Comparison of ENCODE assay signal across 8 cellular contexts in the genomic region with DNA sequence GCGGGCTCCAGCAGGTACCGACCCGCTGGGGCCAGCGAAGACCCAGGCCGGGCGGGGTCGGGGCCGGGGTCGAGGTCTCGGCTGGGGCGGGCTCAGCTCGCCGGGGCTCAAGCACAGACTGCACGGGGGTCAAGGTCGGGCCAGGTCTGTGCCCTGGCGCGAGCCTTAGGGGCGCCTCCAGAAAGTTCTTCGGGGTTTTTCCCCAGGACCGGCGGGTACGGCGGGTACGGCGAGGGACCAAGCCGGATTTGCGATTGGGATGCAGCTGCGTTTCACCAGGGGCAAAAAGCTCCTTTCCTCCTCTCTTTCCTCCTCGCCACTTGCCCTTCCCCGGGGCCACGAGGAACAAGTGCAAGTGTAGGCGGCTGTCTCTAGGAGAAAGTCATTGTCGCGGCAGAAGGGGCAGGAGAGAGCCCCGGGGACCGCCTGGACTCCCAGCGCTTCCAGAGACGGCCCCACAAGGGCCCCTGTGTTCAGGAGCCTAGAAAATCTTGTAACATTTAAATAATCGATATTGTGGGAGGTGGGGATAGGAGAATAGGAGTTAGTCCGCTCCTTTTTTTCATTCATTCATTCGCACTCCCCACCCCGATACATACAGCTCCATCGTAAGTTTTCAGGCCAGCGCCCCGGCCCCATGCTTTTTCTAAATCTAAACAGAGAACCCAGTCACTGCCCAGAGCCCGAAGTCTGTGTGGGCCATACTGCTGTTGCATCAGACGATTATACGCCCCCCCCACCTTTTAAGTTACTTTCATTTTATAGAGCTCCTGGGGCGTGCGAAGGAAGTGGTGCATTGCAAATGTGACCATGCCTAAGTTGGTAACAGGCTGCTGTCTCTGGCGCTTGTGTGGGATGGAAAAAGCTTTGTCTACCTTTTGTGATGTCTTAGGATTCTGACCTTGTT. TPM values are rescaled to one million over a fixed set of nuclear protein-coding genes. Genes with fewer than 3 reads are reported as not detected.
DNase-seq lines count a peak whose midpoint lies in the region; ATAC-seq, FAIRE-seq and TF ChIP-seq lines count a peak whose summit lies in the region.

No MANE protein-coding gene starts in this region.

- no CpG with 5 or more reads among the region's 51 CpGs for WGBS in iPS DF 6.9 (ENCODE audit: insufficient coverage, insufficient read length)
- 0 to 2% (median 1%) methylated on average over 41 to 51 of the region's 51 CpGs for WGBS in small intestine, 3 donors

- peak overlapping the region; percentile 99 for H3K27ac Mint-ChIP-seq in activated naive CD8-positive, alpha-beta T cell treated with anti-CD3 and anti-CD28 coated beads, Interleukin-2, amount 10 ng/mL, durations not matched to agents 7 days and 5 days

- peak overlapping the region; percentile 89 for H3K4me2 ChIP-seq in MM.1S (ENCODE audit: low read depth, low read length)

- H3K9me2 ChIP-seq in MM.1S (replicated peaks; ENCODE audit: insufficient read depth, low read length): no peaks in the 10 kb centered on the region

- H2AFZ ChIP-seq in MM.1S (ENCODE audit: low read length): peak overlapping the region; percentile 70

- FAIRE-seq in small intestine (lab: Jason Lieb, UNC): no peak

- H3K4me3 ChIP-seq in MM.1S (ENCODE audit: low read length) (peak overlapping the region; percentile 73), iPS DF 6.9 (ENCODE audit: low read length) (peak overlapping the region; percentile 57), small intestine (ENCODE audit: low read depth in 1 of 2, low read length in 2 of 2) (peak overlapping the region; percentile 82 to 94)

- H3K9me3 ChIP-seq in MM.1S (replicated peaks; ENCODE audit: insufficient read depth, low read length): no peaks in the 10 kb centered on the region
- no peaks in the 10 kb centered on the region for H3K9me3 ChIP-seq in iPS DF 6.9 (ENCODE audit: control insufficient read depth, insufficient read depth, low read length)
- H3K9me3 ChIP-seq in small intestine (ENCODE audit: control insufficient read depth, low read depth): no peaks in the 10 kb centered on the region

- peaks cover 20% of the 10 kb centered on the region for H3K36me3 Mint-ChIP-seq in activated naive CD8-positive, alpha-beta T cell treated with anti-CD3 and anti-CD28 coated beads, Interleukin-2, amount 10 ng/mL, durations not matched to agents 7 days and 5 days

- no peak for TF ChIP-seq CTCF in MM.1S (IDR thresholded peaks at IDR 0.05; ENCODE audit: low read length)

- H3K27me3 ChIP-seq in MM.1S (replicated peaks; ENCODE audit: insufficient read depth, low read length) (no peaks in the 10 kb centered on the region), iPS DF 6.9 (ENCODE audit: control insufficient read depth, insufficient read depth, low read length) (no peaks in the 10 kb centered on the region), small intestine (ENCODE audit: control insufficient read depth in 2 of 2, insufficient read depth in 2 of 2, low read length in 2 of 2) (no peaks in the 10 kb centered on the region)

- H3K79me2 ChIP-seq in MM.1S (ENCODE audit: low read length): no peaks in the 10 kb centered on the region; the same call in 1 of the 2 replicates

- H3K36me3 ChIP-seq in MM.1S (replicated peaks; ENCODE audit: insufficient read depth, low read length) (no peaks in the 10 kb centered on the region), iPS DF 6.9 (ENCODE audit: control insufficient read depth, insufficient read depth, low read length) (peaks cover 5% of the 10 kb centered on the region; the same call in 1 of the 2 replicates), small intestine (ENCODE audit: control insufficient read depth in 2 of 2, insufficient read depth in 2 of 2, low read length in 2 of 2) (no peaks in the 10 kb centered on the region)

- POLR2A ChIA-PET in activated naive CD8-positive, alpha-beta T cell treated with anti-CD3 and anti-CD28 coated beads, Interleukin-2, amount 10 ng/mL, durations not matched to agents 7 days and 5 days (lab: Charles Lee): interaction anchor here (0.8 to 4.2 kb wide), 11 partner anchors 9 to 64 kb away, joined by 3 to 52 read pairs (median 5); no protein-coding TSS in a partner anchor

- H3K4me3 Mint-ChIP-seq in activated naive CD8-positive, alpha-beta T cell treated with anti-CD3 and anti-CD28 coated beads, Interleukin-2, amount 10 ng/mL, durations not matched to agents 7 days and 5 days: peak overlapping the region; percentile 99

- peak; percentile 83 for DNase-seq in GF-D8 (lab: John Stamatoyannopoulos, UW)
- DNase-seq in H4 (ENCODE audit: low spot score): peak; percentile 90
- peak; percentile 68 for DNase-seq in MM.1S
- peak; percentile 63 for DNase-seq in activated naive CD8-positive, alpha-beta T cell treated with anti-CD3 and anti-CD28 coated beads, Interleukin-2, amount 10 ng/mL, durations not matched to agents 7 days and 5 days
- no peak for DNase-seq in iPS DF 6.9 (ENCODE audit: low read depth, low spot score)
- DNase-seq in small intestine: peak; percentile 81
- DNase-seq in caudate nucleus (lab: John Stamatoyannopoulos, UW): no peak

- peak; percentile 56 for ATAC-seq in SK-N-SH treated with all-trans-retinoic acid at 6 μM for 48 hours
- peak; percentile 53 for ATAC-seq in activated naive CD8-positive, alpha-beta T cell treated with anti-CD3 and anti-CD28 coated beads, Interleukin-2, amount 10 ng/mL, durations not matched to agents 7 days and 5 days (ENCODE audit: low read depth)

- H3K27ac ChIP-seq in MM.1S (ENCODE audit: low read length) (peak overlapping the region; percentile 16; the same call in 1 of the 2 replicates), iPS DF 6.9 (ENCODE audit: low read length) (no peak overlapping the region), small intestine (ENCODE audit: low read depth in 1 of 2, low read length in 1 of 2) (peak overlapping the region; percentile 74 to 95), caudate nucleus (ENCODE audit: low read depth, low read length) (no peak overlapping the region)

- no peaks in the 10 kb centered on the region for H3K27me3 Mint-ChIP-seq in activated naive CD8-positive, alpha-beta T cell treated with anti-CD3 and anti-CD28 coated beads, Interleukin-2, amount 10 ng/mL, durations not matched to agents 7 days and 5 days

- no peaks in the 10 kb centered on the region for H3F3A ChIP-seq in MM.1S (ENCODE audit: insufficient read depth, low read length)

- peak overlapping the region; percentile 48; the same call in 1 of the 2 replicates for H3K9ac ChIP-seq in MM.1S (ENCODE audit: low read length)

- H3K9me3 Mint-ChIP-seq in activated naive CD8-positive, alpha-beta T cell treated with anti-CD3 and anti-CD28 coated beads, Interleukin-2, amount 10 ng/mL, durations not matched to agents 7 days and 5 days: no peaks in the 10 kb centered on the region

- H3K4me1 Mint-ChIP-seq in activated naive CD8-positive, alpha-beta T cell treated with anti-CD3 and anti-CD28 coated beads, Interleukin-2, amount 10 ng/mL, durations not matched to agents 7 days and 5 days: peaks cover 40% of the 10 kb centered on the region

- no peaks in the 10 kb centered on the region for H4K20me1 ChIP-seq in MM.1S (ENCODE audit: insufficient read depth, low read length)

- 0 out of 2 replicates have a peak, but pooled peaks cover 5% of the 10 kb centered on the region for H3K4me1 ChIP-seq in MM.1S (ENCODE audit: low read length)
- peaks cover 2% of the 10 kb centered on the region; the same call in 1 of the 2 replicates for H3K4me1 ChIP-seq in iPS DF 6.9 (ENCODE audit: control insufficient read depth, insufficient read depth, low read length)
- peaks cover 0 to 2% of the 10 kb centered on the region in 2 donors for H3K4me1 ChIP-seq in small intestine (ENCODE audit: control insufficient read depth in 2 of 2, insufficient read depth in 1 of 2, low read depth in 1 of 2, low read length in 1 of 2)

TF ChIP-seq in SK-N-SH treated with all-trans-retinoic acid at 6 μM for 48 hours, 23 proteins besides CTCF, POLR2A, EP300 and RAD21 (continues in another document):
- TF ChIP-seq ISL1 (CRISPR knock-in tag; IDR thresholded peaks at IDR 0.05) (no peak), TOX (CRISPR knock-in tag; IDR thresholded peaks at IDR 0.05; ENCODE audit: borderline replicate concordance) (no peak)
- TF ChIP-seq, protein P1, sequence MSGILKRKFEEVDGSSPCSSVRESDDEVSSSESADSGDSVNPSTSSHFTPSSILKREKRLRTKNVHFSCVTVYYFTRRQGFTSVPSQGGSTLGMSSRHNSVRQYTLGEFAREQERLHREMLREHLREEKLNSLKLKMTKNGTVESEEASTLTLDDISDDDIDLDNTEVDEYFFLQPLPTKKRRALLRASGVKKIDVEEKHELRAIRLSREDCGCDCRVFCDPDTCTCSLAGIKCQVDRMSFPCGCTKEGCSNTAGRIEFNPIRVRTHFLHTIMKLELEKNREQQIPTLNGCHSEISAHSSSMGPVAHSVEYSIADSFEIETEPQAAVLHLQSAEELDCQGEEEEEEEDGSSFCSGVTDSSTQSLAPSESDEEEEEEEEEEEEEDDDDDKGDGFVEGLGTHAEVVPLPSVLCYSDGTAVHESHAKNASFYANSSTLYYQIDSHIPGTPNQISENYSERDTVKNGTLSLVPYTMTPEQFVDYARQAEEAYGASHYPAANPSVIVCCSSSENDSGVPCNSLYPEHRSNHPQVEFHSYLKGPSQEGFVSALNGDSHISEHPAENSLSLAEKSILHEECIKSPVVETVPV (CRISPR knock-in tag; IDR thresholded peaks at IDR 0.05): no peak
- TF ChIP-seq, protein P2, sequence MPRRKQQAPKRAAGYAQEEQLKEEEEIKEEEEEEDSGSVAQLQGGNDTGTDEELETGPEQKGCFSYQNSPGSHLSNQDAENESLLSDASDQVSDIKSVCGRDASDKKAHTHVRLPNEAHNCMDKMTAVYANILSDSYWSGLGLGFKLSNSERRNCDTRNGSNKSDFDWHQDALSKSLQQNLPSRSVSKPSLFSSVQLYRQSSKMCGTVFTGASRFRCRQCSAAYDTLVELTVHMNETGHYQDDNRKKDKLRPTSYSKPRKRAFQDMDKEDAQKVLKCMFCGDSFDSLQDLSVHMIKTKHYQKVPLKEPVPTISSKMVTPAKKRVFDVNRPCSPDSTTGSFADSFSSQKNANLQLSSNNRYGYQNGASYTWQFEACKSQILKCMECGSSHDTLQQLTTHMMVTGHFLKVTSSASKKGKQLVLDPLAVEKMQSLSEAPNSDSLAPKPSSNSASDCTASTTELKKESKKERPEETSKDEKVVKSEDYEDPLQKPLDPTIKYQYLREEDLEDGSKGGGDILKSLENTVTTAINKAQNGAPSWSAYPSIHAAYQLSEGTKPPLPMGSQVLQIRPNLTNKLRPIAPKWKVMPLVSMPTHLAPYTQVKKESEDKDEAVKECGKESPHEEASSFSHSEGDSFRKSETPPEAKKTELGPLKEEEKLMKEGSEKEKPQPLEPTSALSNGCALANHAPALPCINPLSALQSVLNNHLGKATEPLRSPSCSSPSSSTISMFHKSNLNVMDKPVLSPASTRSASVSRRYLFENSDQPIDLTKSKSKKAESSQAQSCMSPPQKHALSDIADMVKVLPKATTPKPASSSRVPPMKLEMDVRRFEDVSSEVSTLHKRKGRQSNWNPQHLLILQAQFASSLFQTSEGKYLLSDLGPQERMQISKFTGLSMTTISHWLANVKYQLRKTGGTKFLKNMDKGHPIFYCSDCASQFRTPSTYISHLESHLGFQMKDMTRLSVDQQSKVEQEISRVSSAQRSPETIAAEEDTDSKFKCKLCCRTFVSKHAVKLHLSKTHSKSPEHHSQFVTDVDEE (CRISPR knock-in tag; IDR thresholded peaks at IDR 0.05): no peak

RNA-seq across cellular contexts. Expression of a gene that starts 0.7 kb away (rescaled TPM):
- total RNA-seq in H4 (2014; rRNA removed; shearing (Covaris generic)): 52.4 and 64.3 TPM in 2 replicates
- total RNA-seq in activated naive CD8-positive, alpha-beta T cell treated with anti-CD3 and anti-CD28 coated beads, Interleukin-2, amount 10 ng/mL, durations not matched to agents 7 days and 5 days: 10 to 100 TPM; 25.3 to 26.7 TPM
- polyA plus RNA-seq in small intestine: 1 to 10 TPM; 1.4 to 7.5 (median 1.8) TPM

Comparison
In these comparisons a context has a peak if more than half of its experiments do, and no peak if none do; other contexts are left out.
1. DNase-seq: peak in GF-D8 (single experiment), H4 (single experiment), MM.1S (single experiment), activated naive CD8-positive, alpha-beta T cell treated with anti-CD3 and anti-CD28 coated beads, Interleukin-2, amount 10 ng/mL, durations not matched to agents 7 days and 5 days (single experiment) and small intestine (single experiment); none in iPS DF 6.9 (single experiment) and caudate nucleus (0 of 61).
2. H3K27ac ChIP-seq: peak in MM.1S (single experiment) and small intestine (2 of 2); none in iPS DF 6.9 (single experiment) and caudate nucleus (single experiment).
3. Peak in every context shown above with its lines, with median percentiles within 50 percentile points of each other: H3K4me3 ChIP-seq.